ENCODE assay signal across 8 cellular contexts in the genomic region with DNA sequence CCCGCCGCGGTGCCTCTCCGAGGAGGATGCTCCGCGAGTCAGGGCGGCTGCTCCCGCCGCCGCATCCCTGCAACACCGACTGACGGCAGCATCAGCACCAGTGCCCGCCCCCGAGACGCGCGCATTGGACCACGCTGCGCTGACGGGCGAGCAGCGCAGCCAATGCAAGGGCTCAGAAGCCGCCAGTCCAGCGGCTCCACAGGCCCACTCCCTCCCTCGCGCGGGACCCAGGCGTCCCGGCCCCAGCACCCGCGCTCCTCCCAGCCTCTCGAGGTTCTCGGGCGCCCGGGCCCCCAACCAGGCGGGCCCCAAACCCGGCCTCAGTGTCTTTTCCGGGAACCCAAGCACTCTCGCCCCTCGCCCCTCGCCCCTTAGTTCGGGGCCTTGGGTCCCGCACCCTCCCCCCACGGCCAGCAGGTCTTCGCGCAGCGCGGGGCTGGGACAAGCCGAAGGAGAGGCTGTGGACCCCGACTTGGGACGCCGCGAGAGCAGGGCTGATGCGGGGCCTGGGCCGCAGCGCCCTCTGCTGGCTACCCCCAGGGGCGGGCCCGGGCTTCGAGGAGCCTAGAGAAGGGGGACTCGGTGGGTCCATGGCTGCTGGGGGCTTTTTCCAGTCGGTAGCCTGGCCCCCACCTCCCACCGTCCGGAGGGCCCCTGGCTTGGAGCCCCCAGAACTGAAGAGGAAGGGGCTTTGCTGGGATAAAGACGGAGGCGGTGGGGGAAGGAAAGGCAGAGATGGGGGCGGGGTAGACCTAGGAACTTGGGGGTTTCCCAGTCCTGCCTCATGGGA. TPM values are rescaled to one million over a fixed set of nuclear protein-coding genes. Genes with fewer than 3 reads are reported as not detected.
DNase-seq lines count a peak whose midpoint lies in the region; ATAC-seq and TF ChIP-seq lines count a peak whose summit lies in the region.

Gene NRXN2 (minus strand): TSS at position 81 of the 790 bp plus-strand sequence. CDS start 9,498 bp downstream, outside the sequence.

- DNase-seq in HS-5 (ENCODE audit: low read depth) (peak; percentile 43), NOMO-1 treated with DMSO at 0.1 percent for 48 hours (lab: John Stamatoyannopoulos, UW; ENCODE audit: unreplicated experiment) (peak; percentile 46), activated T-cell treated with anti-CD3 and anti-CD28 coated beads for 4 hours (peak; percentile 73), epithelial cell of proximal tubule (ENCODE audit: low read depth) (no peak)
- peak; percentile 45 to 71 for DNase-seq in stimulated activated CD8-positive, alpha-beta memory T cell treated with anti-CD3 and anti-CD28 coated beads, Interleukin-4, amount 100 ng/mL, for 4 hours (ENCODE audit: low read depth in 2 of 2, low spot score in 1 of 2)

- peak; percentile 92 for TF ChIP-seq CTCF in epithelial cell of proximal tubule (conservative IDR thresholded peaks at IDR 0.05; ENCODE audit: low read depth, low read length)

- peaks cover 0 to 24% (median 14%) of the 10 kb centered on the region in 11 experiments; a peak in 17 of 22 replicates for H3K36me3 ChIP-seq in BLaER1 treated with 17β-estradiol and CSF1 and Interleukin-3, amounts not matched to agents 10 nM and 100 nM
- no peaks in the 10 kb centered on the region for H3K36me3 ChIP-seq in mucosa of rectum (ENCODE audit: control insufficient read depth in 2 of 2, insufficient read depth in 2 of 2, low read length in 2 of 2)

- peak; percentile 91 for ATAC-seq in GM19397 (IDR thresholded peaks at IDR 0.05; ENCODE audit: unreplicated experiment)

- H3K4me2 ChIP-seq in BLaER1 treated with 17β-estradiol and CSF1 and Interleukin-3, amounts not matched to agents 10 nM and 100 nM: peak within 1 kb of the TSS; percentile 91 to 100 (median 96)

- H3K27ac ChIP-seq in BLaER1 treated with 17β-estradiol and CSF1 and Interleukin-3, amounts not matched to agents 10 nM and 100 nM: peak within 1 kb of the TSS; percentile 77 to 90 (median 86); a peak in 21 of 22 replicates
- no peak within 1 kb of the TSS for H3K27ac ChIP-seq in mucosa of rectum (ENCODE audit: low read depth in 2 of 2, low read length in 2 of 2)

- H4K20me1 ChIP-seq in BLaER1 treated with 17β-estradiol and CSF1 and Interleukin-3, amounts not matched to agents 10 nM and 100 nM: peaks cover 0 to 38% (median 23%) of the 10 kb centered on the region in 11 experiments; a peak in 13 of 22 replicates

- H3K27me3 ChIP-seq in BLaER1 treated with 17β-estradiol and CSF1 and Interleukin-3, amounts not matched to agents 10 nM and 100 nM: peaks cover 21 to 31% (median 28%) of the 10 kb centered on the region in 11 experiments
- H3K27me3 ChIP-seq in mucosa of rectum (ENCODE audit: control insufficient read depth in 2 of 2, insufficient read depth in 2 of 2, low read length in 2 of 2): peaks cover 20 to 24% of the 10 kb centered on the region in 2 donors

- peak within 1 kb of the TSS; percentile 68 to 88 (median 76) for H3K4me3 ChIP-seq in BLaER1 treated with 17β-estradiol and CSF1 and Interleukin-3, amounts not matched to agents 10 nM and 100 nM
- H3K4me3 ChIP-seq in epithelial cell of proximal tubule (ENCODE audit: low read depth, low read length) (peak within 1 kb of the TSS; percentile 70), mucosa of rectum (ENCODE audit: low read length in 2 of 2) (peak within 1 kb of the TSS; percentile 46 to 56)

- H3K9me3 ChIP-seq in BLaER1 treated with 17β-estradiol and CSF1 and Interleukin-3, amounts not matched to agents 10 nM and 100 nM (replicated peaks in 1 of 11): no peaks in the 10 kb centered on the region
- no peaks in the 10 kb centered on the region for H3K9me3 ChIP-seq in mucosa of rectum (ENCODE audit: control insufficient read depth in 2 of 2, low read length in 2 of 2)

- H3K9ac ChIP-seq in BLaER1 treated with 17β-estradiol and CSF1 and Interleukin-3, amounts not matched to agents 10 nM and 100 nM: peak within 1 kb of the TSS; percentile 81 to 92 (median 88)
- peak within 1 kb of the TSS in 1 of 2 donors; percentile 60 for H3K9ac ChIP-seq in mucosa of rectum (ENCODE audit: low read depth in 1 of 2, low read length in 2 of 2)

- H3K4me1 ChIP-seq in BLaER1 treated with 17β-estradiol and CSF1 and Interleukin-3, amounts not matched to agents 10 nM and 100 nM: peaks cover 10 to 46% (median 33%) of the 10 kb centered on the region in 10 experiments
- H3K4me1 ChIP-seq in mucosa of rectum (ENCODE audit: control insufficient read depth in 2 of 2, insufficient read depth in 2 of 2, low read length in 2 of 2): peaks cover 2 to 3% of the 10 kb centered on the region in 2 donors

RNA-seq across cellular contexts. Expression of gene NRXN2, which starts in this region (rescaled TPM):
- 0.29 TPM in 1 of 2 replicates, not detected in the other for total RNA-seq in epithelial cell of proximal tubule

Comparison
In these comparisons a context has a peak if more than half of its experiments do, and no peak if none do; other contexts are left out.
1. H3K27ac ChIP-seq: peak in BLaER1 treated with 17β-estradiol and CSF1 and Interleukin-3, amounts not matched to agents 10 nM and 100 nM (11 of 11); none in mucosa of rectum (0 of 2).
2. Peak in every context shown above with its lines, with median percentiles within 50 percentile points of each other: H3K4me3 ChIP-seq.